ENCODE assay signal across 8 cellular contexts in the genomic region with DNA sequence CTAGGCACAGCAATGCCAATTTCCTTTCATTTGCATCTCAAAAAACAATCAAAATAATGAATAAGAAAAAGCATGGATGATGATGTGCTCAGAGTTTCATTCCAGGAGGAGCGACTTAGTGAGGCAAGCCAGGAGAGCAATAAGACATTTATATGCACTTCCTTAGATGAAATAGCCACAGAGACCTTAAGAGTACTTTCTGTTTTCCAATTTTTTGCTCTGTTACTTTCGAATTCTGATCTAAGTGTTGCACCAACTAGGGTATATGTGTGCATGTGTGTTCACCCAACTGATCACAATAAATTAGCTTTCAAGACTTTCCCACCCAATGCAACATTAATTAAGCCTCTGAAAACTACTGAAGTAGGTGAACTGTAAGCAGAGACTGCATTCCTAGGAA. TPM values are rescaled to one million over a fixed set of nuclear protein-coding genes. Genes with fewer than 3 reads are reported as not detected.
DNase-seq lines count a peak whose midpoint lies in the region; ATAC-seq and TF ChIP-seq lines count a peak whose summit lies in the region.

No MANE protein-coding gene starts in this region.

- H2BK5ac ChIP-seq in mesenchymal stem cell (ENCODE audit: low read depth, low read length, poor library complexity, severe bottlenecking), result no peak overlapping the region

- peaks cover 4% of the 10 kb centered on the region for H3K27me3 ChIP-seq in cardiac muscle cell
- H3K27me3 ChIP-seq in mammary epithelial cell (ENCODE audit: insufficient read depth, low read length), result no peaks in the 10 kb centered on the region
- H3K27me3 ChIP-seq in mesenchymal stem cell (ENCODE audit: control insufficient read depth in 1 of 2, insufficient read depth in 1 of 2, low read length in 2 of 2), result no peaks in the 10 kb centered on the region
- H3K27me3 ChIP-seq in upper lobe of left lung, result no peaks in the 10 kb centered on the region

- H2AK5ac ChIP-seq in mesenchymal stem cell (ENCODE audit: low read length, severe bottlenecking), result no peak overlapping the region

- peak overlapping the region in 1 of 2 experiments; percentile 49 for H3K4ac ChIP-seq in mesenchymal stem cell (ENCODE audit: low read depth in 1 of 2, low read length in 2 of 2)

- H2BK15ac ChIP-seq in mesenchymal stem cell (ENCODE audit: low read depth, poor library complexity, severe bottlenecking), result no peak overlapping the region

- no peak overlapping the region for H3K14ac ChIP-seq in mesenchymal stem cell (ENCODE audit: low read length in 2 of 2)

- no peak overlapping the region for H4K8ac ChIP-seq in mesenchymal stem cell (ENCODE audit: low read length)

- dilution Hi-C loops in mammary epithelial cell (cut with HindIII; ENCODE audit: low sequenced_read_pairs), result no loop called here

- in situ Hi-C loops in mammary epithelial cell (cut with MboI; ENCODE audit: low sequenced_read_pairs in 2 of 2), result no loop called here

- H3K27ac ChIP-seq in cardiac muscle cell (no peak overlapping the region), mammary epithelial cell (ENCODE audit: insufficient read depth, low read depth, low read length) (peak overlapping the region; percentile 90), mesenchymal stem cell (ENCODE audit: low read length, poor library complexity, severe bottlenecking) (peak overlapping the region; percentile 45), upper lobe of left lung (peak overlapping the region in 3 of 4 donors; percentile 70 to 88 (median 75))

- no peak overlapping the region for H2BK120ac ChIP-seq in mesenchymal stem cell (ENCODE audit: low read depth, low read length)

- no peak for TF ChIP-seq CTCF in cardiac muscle cell (IDR thresholded peaks at IDR 0.05; ENCODE audit: low read depth, low read length)
- no peak for TF ChIP-seq CTCF in mammary epithelial cell (conservative IDR thresholded peaks at IDR 0.05 in 1 of 2, IDR thresholded peaks at IDR 0.05 in 1 of 2; ENCODE audit: extremely low read depth in 1 of 2, insufficient read depth in 1 of 2, low read depth in 1 of 2, low read length in 2 of 2)
- no peak for TF ChIP-seq CTCF in upper lobe of left lung (IDR thresholded peaks at IDR 0.05)

- no peak for TF ChIP-seq POLR2A in upper lobe of left lung (IDR thresholded peaks at IDR 0.05)

- H3K36me3 ChIP-seq in cardiac muscle cell (no peaks in the 10 kb centered on the region), mammary epithelial cell (ENCODE audit: insufficient read depth, low read length) (no peaks in the 10 kb centered on the region), mesenchymal stem cell (ENCODE audit: control insufficient read depth in 1 of 2, insufficient read depth in 2 of 2, low read depth in 1 of 2, low read length in 2 of 2) (no peaks in the 10 kb centered on the region), upper lobe of left lung (no peaks in the 10 kb centered on the region)

- no peak for ATAC-seq in upper lobe of left lung (ENCODE audit: low FRiP score in 2 of 2)
- ATAC-seq in GM19395 (IDR thresholded peaks at IDR 0.05; ENCODE audit: unreplicated experiment), result no peak

- H3K18ac ChIP-seq in mesenchymal stem cell (ENCODE audit: low read depth in 1 of 2, low read length in 2 of 2), result peak overlapping the region; percentile 52 to 94

- 25% methylated on average over 2 of the region's 2 CpGs for WGBS in mammary epithelial cell (ENCODE audit: low coverage, missing lambda C conversion rate)
- WGBS in mesenchymal stem cell, result no CpG with 5 or more reads among the region's 2 CpGs
- 21 to 22% methylated on average over 2 of the region's 2 CpGs for WGBS in upper lobe of left lung, 2 donors

- intact Hi-C loops in cardiac septum (cut with DNase I), result no loop called here
- intact Hi-C loops in mammary epithelial cell (cut with micrococcal nuclease), result loop anchor here (1.0 to 10.0 kb wide), 5 partner anchors 52 to 156 kb away; no protein-coding TSS in a partner anchor

- H3K9me3 ChIP-seq in cardiac muscle cell (ENCODE audit: low read depth) (no peaks in the 10 kb centered on the region), mammary epithelial cell (replicated peaks; ENCODE audit: insufficient read depth, low read length) (no peaks in the 10 kb centered on the region), mesenchymal stem cell (ENCODE audit: control insufficient read depth, low read length) (peaks cover 5% of the 10 kb centered on the region), upper lobe of left lung (no peaks in the 10 kb centered on the region)

- H3K79me2 ChIP-seq in mammary epithelial cell (ENCODE audit: insufficient read depth, low read length), result peaks cover 23% of the 10 kb centered on the region

- no peak overlapping the region for H2BK12ac ChIP-seq in mesenchymal stem cell (ENCODE audit: low read length in 2 of 2)

- DNase-seq in cardiac muscle cell (ENCODE audit: low read depth in 1 of 2, low spot score in 1 of 2), result no peak
- DNase-seq in cardiac septum (ENCODE audit: low spot score), result no peak
- DNase-seq in mammary epithelial cell, result no peak
- peak; percentile 56 for DNase-seq in mesenchymal stem cell
- DNase-seq in upper lobe of left lung, result no peak
- no peak for DNase-seq in NCI-H748 (lab: John Stamatoyannopoulos, UW; ENCODE audit: unreplicated experiment)
- no peak for DNase-seq in stimulated activated CD4-positive, alpha-beta T cell treated with anti-CD3 and anti-CD28 coated beads, Interleukin-2, amount 100 ng/mL, for 48 hours

- CTCF ChIA-PET in mammary epithelial cell (lab: Charles Lee; ENCODE audit: low non-redundant PET), result no interaction called here

- H2AFZ ChIP-seq in mammary epithelial cell (ENCODE audit: low read depth, low read length), result peak overlapping the region; percentile 93
- no peak overlapping the region for H2AFZ ChIP-seq in mesenchymal stem cell (ENCODE audit: low read depth, low read length)

- H3K79me1 ChIP-seq in mesenchymal stem cell (replicated peaks; ENCODE audit: low read length, poor library complexity, severe bottlenecking), result no peaks in the 10 kb centered on the region

- H3K4me1 ChIP-seq in cardiac muscle cell (ENCODE audit: low read depth) (no peaks in the 10 kb centered on the region), mammary epithelial cell (ENCODE audit: insufficient read depth, low read length) (peaks cover 21% of the 10 kb centered on the region), mesenchymal stem cell (ENCODE audit: control insufficient read depth, insufficient read depth, low read depth, low read length) (peaks cover 5% of the 10 kb centered on the region), upper lobe of left lung (peaks cover 3 to 13% (median 8%) of the 10 kb centered on the region in 4 donors)

- H3K4me3 ChIP-seq in cardiac muscle cell (peak overlapping the region; percentile 51), mammary epithelial cell (replicated peaks in 1 of 3; ENCODE audit: insufficient read depth in 1 of 3, low read depth in 2 of 3, low read length in 3 of 3) (peak overlapping the region; percentile 76 to 85 (median 79)), mesenchymal stem cell (ENCODE audit: insufficient read depth in 1 of 2, low read depth in 1 of 2, low read length in 2 of 2) (peak overlapping the region in 1 of 2 experiments; percentile 85), upper lobe of left lung (peak overlapping the region; percentile 23 to 56 (median 48))

- H3K4me2 ChIP-seq in mammary epithelial cell (ENCODE audit: insufficient read depth, low read depth, low read length), result peak overlapping the region; percentile 96
- H3K4me2 ChIP-seq in mesenchymal stem cell (ENCODE audit: low read length, poor library complexity, severe bottlenecking), result peak overlapping the region; percentile 69

- no peak overlapping the region for H3K23ac ChIP-seq in mesenchymal stem cell (ENCODE audit: low read length in 2 of 2)

- H3K9ac ChIP-seq in mammary epithelial cell (ENCODE audit: insufficient read depth, low read length) (peak overlapping the region; percentile 85), mesenchymal stem cell (ENCODE audit: low read length) (peak overlapping the region; percentile 83)

- BruUV-seq in mammary epithelial cell (replicated peaks; lab: Mats Ljungman, UMichigan), result no TSS peak

- no peak for TF ChIP-seq EP300 in upper lobe of left lung (IDR thresholded peaks at IDR 0.05)

- H4K20me1 ChIP-seq in mammary epithelial cell (ENCODE audit: insufficient read depth, low read length), result no peaks in the 10 kb centered on the region

- no peak overlapping the region for H4K91ac ChIP-seq in mesenchymal stem cell (ENCODE audit: low read length)

RNA-seq across cellular contexts. Expression of a gene that starts 0.7 kb away (rescaled TPM):
- total RNA-seq in cardiac muscle cell (0.09 and 0.14 TPM in 2 replicates), cardiac septum (0.08 TPM), mammary epithelial cell (10 to 100 TPM in 1 of 2 donors, 1 to 10 TPM in 1; 1.8 to 19.3 TPM), upper lobe of left lung (10 to 100 TPM in 4 of 6 donors, 1 to 10 TPM in 2; 4.2 to 28.1 (median 17.1) TPM)
- polyA plus RNA-seq in cardiac muscle cell (0.59 and 0.71 TPM in 2 replicates), mammary epithelial cell (2.5 TPM)
- 7.6 TPM for polyA minus RNA-seq in mammary epithelial cell
- polyA plus RNA-seq in mesenchymal stem cell (2013, experiment 1 of 2), result 122 TPM
- 127 TPM for polyA plus RNA-seq in mesenchymal stem cell (2013, experiment 2 of 2)
